Comparison of ENCODE assay signal across 21 cellular contexts in the genomic region with DNA sequence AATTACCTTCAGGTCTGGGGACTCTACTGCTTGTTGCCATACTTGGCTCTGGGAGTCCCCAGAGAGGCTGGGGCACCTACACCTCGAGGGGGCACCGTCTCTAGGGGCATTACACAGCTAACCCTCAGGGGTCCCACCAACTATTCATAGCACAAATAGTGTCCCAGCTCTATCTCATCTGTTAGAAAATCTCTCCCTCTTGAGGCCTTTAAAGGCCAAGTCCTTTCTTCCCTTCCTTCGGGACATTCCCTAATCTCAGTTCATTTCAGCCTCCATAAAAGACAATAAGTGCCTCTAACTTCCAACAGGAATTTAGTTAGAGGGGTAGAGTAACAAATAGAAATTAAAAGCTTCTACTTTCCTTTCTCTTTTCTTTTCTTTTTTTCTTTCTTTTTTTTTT. TPM values are rescaled to one million over a fixed set of nuclear protein-coding genes. Genes with fewer than 3 reads are reported as not detected.
A peak's percentile ranks its signal among the peaks of the same experiment; 100 is the strongest.
DNase-seq lines count a peak whose midpoint lies in the region; ATAC-seq, FAIRE-seq and TF ChIP-seq lines count a peak whose summit lies in the region.
"Had no signal": no experiment of that assay in that cellular context is flagged by ENCODE, and none has a peak within 500 bp of the region (broad histone marks: within the 10 kb centered on the region; RNA-seq: fewer than 3 reads in every experiment).

No MANE protein-coding gene starts in this region.

- no peak for TF ChIP-seq POLR2A in HepG2 (IDR thresholded peaks at IDR 0.05; ENCODE audit: insufficient read depth in 1 of 2, low read depth in 2 of 2, low read length in 2 of 2)
- TF ChIP-seq POLR2A in right lobe of liver (IDR thresholded peaks at IDR 0.05): no peak

- CTCF ChIA-PET in HepG2 (lab: Yijun Ruan, JAX; ENCODE audit: low intra/inter-chr PET ratio, low total read pairs) (no interaction called here), WTC11 (lab: Charles Lee) (interaction anchor here (0.5 to 1.5 kb wide), 4 partner anchors 19 to 336 kb away, joined by 3 to 9 read pairs (median 4); no protein-coding TSS in a partner anchor)
- CTCF ChIA-PET in activated CD4-positive, alpha-beta T cell treated with anti-CD3 and anti-CD28 coated beads for 36 hours (lab: Charles Lee): no interaction called here

- no peaks in the 10 kb centered on the region for H4K20me1 ChIP-seq in HepG2 (ENCODE audit: insufficient read depth, low read length)

- no peak overlapping the region for H3K27ac ChIP-seq in HepG2 (ENCODE audit: extremely low read length, insufficient read depth, low read length)
- H3K27ac ChIP-seq in right lobe of liver: no peak overlapping the region

- no peaks in the 10 kb centered on the region for H3K27me3 Mint-ChIP-seq in WTC11 (ENCODE audit: low read depth)
- H3K27me3 Mint-ChIP-seq in activated CD4-positive, alpha-beta T cell treated with anti-CD3 and anti-CD28 coated beads for 36 hours: peaks cover 2% of the 10 kb centered on the region

- intact Hi-C loops in HepG2 (cut with micrococcal nuclease; ENCODE audit: unreplicated experiment): no loop called here
- intact Hi-C loops in right lobe of liver (cut with DNase I): no loop called here
- intact Hi-C loops in activated CD4-positive, alpha-beta T cell treated with anti-CD3 and anti-CD28 coated beads for 36 hours (cut with DNase I, micrococcal nuclease): no loop called here

- no peak overlapping the region for H3K27ac Mint-ChIP-seq in WTC11
- no peak overlapping the region for H3K27ac Mint-ChIP-seq in activated CD4-positive, alpha-beta T cell treated with anti-CD3 and anti-CD28 coated beads for 36 hours
- H3K27ac Mint-ChIP-seq: CD4-positive, alpha-beta memory T cell had no signal

- H3K36me3 ChIP-seq in HepG2 (replicated peaks in 1 of 2; ENCODE audit: control insufficient read depth in 1 of 2, insufficient read depth in 2 of 2, low read length in 2 of 2): no peaks in the 10 kb centered on the region
- H3K36me3 ChIP-seq in right lobe of liver: no peaks in the 10 kb centered on the region

- peaks cover 44% of the 10 kb centered on the region for H3K4me1 Mint-ChIP-seq in WTC11
- H3K4me1 Mint-ChIP-seq in activated CD4-positive, alpha-beta T cell treated with anti-CD3 and anti-CD28 coated beads for 36 hours: no peaks in the 10 kb centered on the region
- H3K4me1 Mint-ChIP-seq: CD4-positive, alpha-beta memory T cell had no signal

- H3K4me3 ChIP-seq in HepG2 (replicated peaks in 1 of 3; ENCODE audit: insufficient read depth in 1 of 3, low read depth in 2 of 3, low read length in 3 of 3): no peak overlapping the region
- H3K4me3 ChIP-seq in right lobe of liver: no peak overlapping the region
- H3K4me3 ChIP-seq in epithelial cell of proximal tubule (ENCODE audit: low read depth, low read length): no peak overlapping the region

- no peak overlapping the region for H2AFZ ChIP-seq in HepG2 (ENCODE audit: low read length)

- ATAC-seq in HepG2 (no peak), right lobe of liver (no peak), WTC11 (peak; percentile 48), GM18517 (IDR thresholded peaks at IDR 0.05; ENCODE audit: unreplicated experiment) (no peak)
- no peak for ATAC-seq in activated CD4-positive, alpha-beta T cell treated with anti-CD3 and anti-CD28 coated beads for 36 hours

- BruUV-seq in HepG2 (replicated peaks; lab: Mats Ljungman, UMichigan): no TSS peak

- no peak for DNase-seq in HepG2 (ENCODE audit: low spot score)
- DNase-seq in right lobe of liver: no peak
- no peak for DNase-seq in WTC11 (ENCODE audit: low spot score)
- no peak for DNase-seq in epithelial cell of proximal tubule (ENCODE audit: low read depth)
- no peak for DNase-seq in activated CD4-positive, alpha-beta T cell treated with anti-CD3 and anti-CD28 coated beads for 36 hours
- no peak for DNase-seq in central memory CD4-positive, alpha-beta T cell
- DNase-seq: Caco-2; CD4-positive, alpha-beta memory T cell; GOT3; Karpas-422; MV-4-11; NCI-H1694; NCI-H2081; NCI-H2171 treated with DMSO at 0.1 percent for 48 hours; NCI-H524 treated with DMSO at 0.1 percent for 48 hours; NCI-H82; OCI-M1; SHP77 had no signal

- in situ Hi-C loops in HepG2 (cut with HindIII; ENCODE audit: extremely low pct_ligation_motif_present, low pct_unique_long_range_greater_than_20kb): no loop called here

- TF ChIP-seq CTCF in HepG2 (CRISPR knock-in tag; IDR thresholded peaks at IDR 0.05): peak; percentile 24; the same call in 1 of the 2 replicates
- TF ChIP-seq CTCF in right lobe of liver (IDR thresholded peaks at IDR 0.05): no peak
- no peak for TF ChIP-seq CTCF in WTC11 (IDR thresholded peaks at IDR 0.05)
- peak; percentile 9 for TF ChIP-seq CTCF in epithelial cell of proximal tubule (conservative IDR thresholded peaks at IDR 0.05; ENCODE audit: low read depth, low read length)

- H3K79me2 ChIP-seq in HepG2 (ENCODE audit: insufficient read depth, low read length): no peaks in the 10 kb centered on the region

- no peaks in the 10 kb centered on the region for H3K9me3 Mint-ChIP-seq in WTC11
- no peaks in the 10 kb centered on the region for H3K9me3 Mint-ChIP-seq in activated CD4-positive, alpha-beta T cell treated with anti-CD3 and anti-CD28 coated beads for 36 hours (ENCODE audit: low read depth)
- H3K9me3 Mint-ChIP-seq: CD4-positive, alpha-beta memory T cell had no signal

- 20% methylated on average over 3 of the region's 3 CpGs for WGBS in HepG2 (ENCODE audit: low lambda C conversion rate)
- 76% methylated on average over 3 of the region's 3 CpGs for WGBS in right lobe of liver (ENCODE audit: insufficient coverage, low coverage, low lambda C conversion rate, missing lambda C conversion rate)

- FAIRE-seq in HepG2 (lab: Jason Lieb, UNC): no peak
- FAIRE-seq: GM12891, RCC 7860 had no signal

- POLR2A ChIA-PET in HepG2 (lab: Yijun Ruan, JAX) (no interaction called here), WTC11 (lab: Charles Lee) (no interaction called here)
- POLR2A ChIA-PET in activated CD4-positive, alpha-beta T cell treated with anti-CD3 and anti-CD28 coated beads for 36 hours (lab: Charles Lee): no interaction called here

- H3K9ac ChIP-seq in HepG2 (ENCODE audit: insufficient read depth, low read depth, low read length): no peak overlapping the region

- peaks cover 0 to 9% of the 10 kb centered on the region in 2 experiments; a peak in 3 of 5 replicates for H3K27me3 ChIP-seq in HepG2 (ENCODE audit: control insufficient read depth in 1 of 2, insufficient read depth in 2 of 2, low read length in 2 of 2)
- H3K27me3 ChIP-seq in right lobe of liver: no peaks in the 10 kb centered on the region

- H3K36me3 Mint-ChIP-seq in WTC11: no peaks in the 10 kb centered on the region
- H3K36me3 Mint-ChIP-seq in activated CD4-positive, alpha-beta T cell treated with anti-CD3 and anti-CD28 coated beads for 36 hours (ENCODE audit: low read depth): no peaks in the 10 kb centered on the region
- H3K36me3 Mint-ChIP-seq: CD4-positive, alpha-beta memory T cell had no signal

- TF ChIP-seq RAD21 in HepG2 (CRISPR knock-in tag; IDR thresholded peaks at IDR 0.05): no peak

- H3K4me1 ChIP-seq in HepG2 (ENCODE audit: insufficient read depth, low read length) (peaks cover 5% of the 10 kb centered on the region; the same call in 1 of the 2 replicates), right lobe of liver (peaks cover 0 to 6% (median 0%) of the 10 kb centered on the region in 4 donors)

- no peak for TF ChIP-seq EP300 in HepG2 (IDR thresholded peaks at IDR 0.05; ENCODE audit: low read depth in 2 of 2, low read length in 2 of 2)
- no peak for TF ChIP-seq EP300 in HepG2 (CRISPR knock-in tag; IDR thresholded peaks at IDR 0.05; ENCODE audit: borderline replicate concordance)

- H3K4me2 ChIP-seq in HepG2 (ENCODE audit: low read depth, low read length): no peak overlapping the region

- no peak overlapping the region for H3K4me3 Mint-ChIP-seq in WTC11
- no peak overlapping the region for H3K4me3 Mint-ChIP-seq in activated CD4-positive, alpha-beta T cell treated with anti-CD3 and anti-CD28 coated beads for 36 hours
- H3K4me3 Mint-ChIP-seq: CD4-positive, alpha-beta memory T cell had no signal

- H3K9me3 ChIP-seq in HepG2 (ENCODE audit: low read length) (no peaks in the 10 kb centered on the region), right lobe of liver (no peaks in the 10 kb centered on the region)
- H3K9me3 ChIP-seq: Caco-2 had no signal

TF ChIP-seq in HepG2, 621 proteins besides CTCF, POLR2A, EP300 and RAD21:
- TF ChIP-seq MAFG (CRISPR knock-in tag; IDR thresholded peaks at IDR 0.05) (no peak), STAG1 (CRISPR knock-in tag; IDR thresholded peaks at IDR 0.05) (peak; percentile 12; the same call in 1 of the 2 replicates)

TF ChIP-seq in WTC11, 78 proteins besides CTCF, POLR2A, EP300 and RAD21 (continues in another document):
- TF ChIP-seq, protein P1, sequence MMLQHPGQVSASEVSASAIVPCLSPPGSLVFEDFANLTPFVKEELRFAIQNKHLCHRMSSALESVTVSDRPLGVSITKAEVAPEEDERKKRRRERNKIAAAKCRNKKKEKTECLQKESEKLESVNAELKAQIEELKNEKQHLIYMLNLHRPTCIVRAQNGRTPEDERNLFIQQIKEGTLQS (CRISPR knock-in tag; conservative IDR thresholded peaks at IDR 0.05): no peak

RNA-seq across cellular contexts. Expression of a gene that starts 55.8 kb away (rescaled TPM):
- 25.0 and 29.0 TPM in 2 replicates for total RNA-seq in HepG2 (2016; rRNA removed; fragmentation: Illumina TruSeq; extraction: Trizol)
- total RNA-seq in HepG2 (2016; cell fraction: cytosol; rRNA removed; fragmentation: Illumina TruSeq; extraction: Trizol; ENCODE audit: low read depth): 7.2 and 7.3 TPM in 2 replicates
- total RNA-seq in HepG2 (2016; cell fraction: insoluble cytoplasmic fraction; rRNA removed; fragmentation: Illumina TruSeq; extraction: Trizol): 26.0 and 26.2 TPM in 2 replicates
- total RNA-seq in HepG2 (2016; cell fraction: membrane; rRNA removed; fragmentation: Illumina TruSeq; extraction: Trizol): 12.8 and 16.4 TPM in 2 replicates
- 62.8 and 62.9 TPM in 2 replicates for total RNA-seq in HepG2 (2016; cell fraction: nucleus; rRNA removed; fragmentation: Illumina TruSeq; extraction: Trizol)
- 55.9 and 80.5 TPM in 2 replicates for polyA plus RNA-seq in HepG2 (2011; rRNA removed)
- polyA plus RNA-seq in HepG2 (2011; cell fraction: cytosol; rRNA removed): 38.4 and 48.7 TPM in 2 replicates
- 61.7 and 83.9 TPM in 2 replicates for polyA plus RNA-seq in HepG2 (2011; cell fraction: nucleus; rRNA removed)
- 34.7 and 45.4 TPM in 2 replicates for polyA plus RNA-seq in HepG2 (2012)
- polyA plus RNA-seq in HepG2 (2016; cell fraction: cytosol; fragmentation: Illumina TruSeq; extraction: Trizol; ENCODE audit: low read depth): 1.7 and 2.6 TPM in 2 replicates
- 29.6 and 32.7 TPM in 2 replicates for polyA plus RNA-seq in HepG2 (2016; cell fraction: insoluble cytoplasmic fraction; fragmentation: Illumina TruSeq; extraction: Trizol; ENCODE audit: low read depth)
- polyA plus RNA-seq in HepG2 (2016; cell fraction: membrane; fragmentation: Illumina TruSeq; extraction: Trizol; ENCODE audit: low read depth): 9.9 and 11.6 TPM in 2 replicates
- polyA plus RNA-seq in HepG2 (2016; cell fraction: nucleus; fragmentation: Illumina TruSeq; extraction: Trizol; ENCODE audit: insufficient read depth, low read depth): 27.2 and 29.5 TPM in 2 replicates
- polyA minus RNA-seq in HepG2 (2011; rRNA and poly(A)+ RNA removed; ENCODE audit: low replicate concordance): 11.3 and 137 TPM in 2 replicates
- 39.1 and 42.7 TPM in 2 replicates for polyA minus RNA-seq in HepG2 (2011; cell fraction: cytosol; rRNA and poly(A)+ RNA removed)
- polyA minus RNA-seq in HepG2 (2011; cell fraction: nucleus; rRNA and poly(A)+ RNA removed): 166 and 180 TPM in 2 replicates
- total RNA-seq in right lobe of liver: 100 to 1,000 TPM in 4 of 6 experiments, 10 to 100 TPM in 2; 60.8 to 144 (median 107) TPM
- 29.5 to 44.5 TPM (median 31.4 TPM) in 3 replicates for total RNA-seq in WTC11 (2021)
- total RNA-seq in epithelial cell of proximal tubule: 11.6 and 20.3 TPM in 2 replicates
- total RNA-seq in activated CD4-positive, alpha-beta T cell treated with anti-CD3 and anti-CD28 coated beads for 36 hours: not detected
- total RNA-seq: CD4-positive, alpha-beta memory T cell had no signal
- polyA plus RNA-seq: CD4-positive, alpha-beta memory T cell had no signal

Comparison
In these comparisons a context has a peak if more than half of its experiments do, and no peak if none do; other contexts are left out.
1. CTCF ChIP-seq: peak in HepG2 (single experiment) and epithelial cell of proximal tubule (single experiment); none in right lobe of liver (0 of 4) and WTC11 (single experiment).
2. RNA of a gene that starts 55.8 kb away (total RNA-seq): 60.8 to 144 TPM in right lobe of liver, 29.5 to 44.5 TPM in WTC11, 7.2 to 62.9 TPM in HepG2 and 11.6 to 20.3 TPM in epithelial cell of proximal tubule; not detected in activated CD4-positive, alpha-beta T cell treated with anti-CD3 and anti-CD28 coated beads for 36 hours; every median in the first group is over 4 times any median in the second.